In genomic region chr1:179153217-179153616, GRCh38 we compare ENCODE assay signal across 26 cellular contexts.
A peak's percentile ranks its signal among the peaks of the same experiment; 100 is the strongest.
DNase-seq lines count a peak whose midpoint lies in the region; ATAC-seq, FAIRE-seq and TF ChIP-seq lines count a peak whose summit lies in the region.
"Had no signal": no experiment of that assay in that cellular context is flagged by ENCODE, and none has a peak within 500 bp of the region (broad histone marks: within the 10 kb centered on the region; RNA-seq: fewer than 3 reads in every experiment).

No MANE protein-coding gene starts in this region.

- no peak overlapping the region for H2BK12ac ChIP-seq in mesenchymal stem cell (ENCODE audit: low read length in 2 of 2)

- H3K9ac ChIP-seq in mesenchymal stem cell (ENCODE audit: low read length) = peak overlapping the region; percentile 53
- H3K9ac ChIP-seq: SK-N-SH had no signal

- peaks cover under 1 to 2% of the 10 kb centered on the region in 2 experiments for H3K36me3 ChIP-seq in mesenchymal stem cell (ENCODE audit: control insufficient read depth in 1 of 2, insufficient read depth in 2 of 2, low read depth in 1 of 2, low read length in 2 of 2)

- TF ChIP-seq CTCF in astrocyte of the spinal cord (IDR thresholded peaks at IDR 0.05; ENCODE audit: low read depth, low read length) = no peak

- no peak overlapping the region for H3K4me3 ChIP-seq in astrocyte of the spinal cord (ENCODE audit: low read depth, low read length)
- H3K4me3 ChIP-seq in mesenchymal stem cell (ENCODE audit: insufficient read depth in 1 of 2, low read depth in 1 of 2, low read length in 2 of 2) = no peak overlapping the region
- H3K4me3 ChIP-seq: body of pancreas, testis had no signal

- no peak overlapping the region for H4K91ac ChIP-seq in mesenchymal stem cell (ENCODE audit: low read length)

- no peak overlapping the region for H2BK5ac ChIP-seq in mesenchymal stem cell (ENCODE audit: low read depth, low read length, poor library complexity, severe bottlenecking)

- H3K4me1 ChIP-seq in mesenchymal stem cell (ENCODE audit: control insufficient read depth, insufficient read depth, low read depth, low read length) = no peaks in the 10 kb centered on the region

- DNase-seq in Right ventricle myocardium superior = no peak
- DNase-seq in cardiac septum (ENCODE audit: low spot score) = no peak
- peak; percentile 52 for DNase-seq in astrocyte of the spinal cord (ENCODE audit: low read depth, low spot score)
- no peak for DNase-seq in mesenchymal stem cell
- DNase-seq in amygdala (lab: John Stamatoyannopoulos, UW) = no peak
- DNase-seq in H54 (ENCODE audit: insufficient read length, low spot score) = no peak
- no peak for DNase-seq in NCI-H146 treated with DMSO at 0.1 percent for 48 hours (lab: John Stamatoyannopoulos, UW; ENCODE audit: unreplicated experiment)
- DNase-seq: activated effector memory CD4-positive, alpha-beta T cell treated with anti-CD3 and anti-CD28 coated beads, Interleukin-2, amount 50 U/mL, for 16 hours; activated naive CD8-positive, alpha-beta T cell treated with anti-CD3 and anti-CD28 coated beads, Interleukin-2, amount 10 ng/mL, durations not matched to agents 7 days and 5 days; activated T-cell treated with anti-CD3 and anti-CD28 coated beads for 4 hours; body of pancreas; H9; KBM-7; mammary epithelial cell; MM.1S; NCI-H1417; NCI-H510A; SK-N-SH; stimulated activated naive CD4-positive, alpha-beta T cell treated with Interleukin-2 at 50 U/mL for 16 hours; T-helper 17 cell; testis had no signal

- TF ChIP-seq POLR2A in H54 (IDR thresholded peaks at IDR 0.05; ENCODE audit: low read depth, low read length) = no peak

- H2BK15ac ChIP-seq in mesenchymal stem cell (ENCODE audit: low read depth, poor library complexity, severe bottlenecking) = no peak overlapping the region

- no peak overlapping the region for H3K14ac ChIP-seq in mesenchymal stem cell (ENCODE audit: low read length in 2 of 2)

- peaks cover 24% of the 10 kb centered on the region for H3K79me1 ChIP-seq in mesenchymal stem cell (replicated peaks; ENCODE audit: low read length, poor library complexity, severe bottlenecking)

- in situ Hi-C loops in astrocyte of the spinal cord (cut with HindIII; ENCODE audit: low sequenced_read_pairs) = no loop called here

- H2BK120ac ChIP-seq in mesenchymal stem cell (ENCODE audit: low read depth, low read length) = no peak overlapping the region

- ATAC-seq in Right ventricle myocardium superior (ENCODE audit: poor library complexity) (peak; percentile 51), HG03095 (IDR thresholded peaks at IDR 0.05; ENCODE audit: unreplicated experiment) (no peak)
- ATAC-seq: body of pancreas, T-helper 17 cell had no signal

- 94% methylated on average over 6 of the region's 6 CpGs for WGBS in mesenchymal stem cell

- H3K4me2 ChIP-seq in mesenchymal stem cell (ENCODE audit: low read length, poor library complexity, severe bottlenecking) = no peak overlapping the region
- H3K4me2 ChIP-seq: SK-N-SH had no signal

- intact Hi-C loops in Right ventricle myocardium superior (cut with DNase I) (no loop called here), cardiac septum (cut with DNase I) (no loop called here)

- no peak for FAIRE-seq in H54 (lab: Jason Lieb, UNC)
- FAIRE-seq: A204.1, G401.6, urothelium cell line had no signal

- peak overlapping the region; percentile 13 for H3K27ac ChIP-seq in mesenchymal stem cell (ENCODE audit: low read length, poor library complexity, severe bottlenecking)
- H3K27ac ChIP-seq: RWPE1 had no signal

- H3K4ac ChIP-seq in mesenchymal stem cell (ENCODE audit: low read depth in 1 of 2, low read length in 2 of 2) = no peak overlapping the region

- no peak overlapping the region for H3K23ac ChIP-seq in mesenchymal stem cell (ENCODE audit: low read length in 2 of 2)

- peaks cover 3% of the 10 kb centered on the region for H3K9me3 ChIP-seq in mesenchymal stem cell (ENCODE audit: control insufficient read depth, low read length)
- H3K9me3 ChIP-seq: body of pancreas, SK-N-SH, testis had no signal

- H3K18ac ChIP-seq in mesenchymal stem cell (ENCODE audit: low read depth in 1 of 2, low read length in 2 of 2) = no peak overlapping the region

- H2AFZ ChIP-seq in mesenchymal stem cell (ENCODE audit: low read depth, low read length) = no peak overlapping the region

- no peaks in the 10 kb centered on the region for H3K27me3 ChIP-seq in mesenchymal stem cell (ENCODE audit: control insufficient read depth in 1 of 2, insufficient read depth in 1 of 2, low read length in 2 of 2)
- H3K27me3 ChIP-seq: body of pancreas, testis had no signal

- no peak overlapping the region for H4K8ac ChIP-seq in mesenchymal stem cell (ENCODE audit: low read length)

- H2AK5ac ChIP-seq in mesenchymal stem cell (ENCODE audit: low read length, severe bottlenecking) = no peak overlapping the region
